Comparison of ENCODE assay signal across 8 cellular contexts in the genomic region with DNA sequence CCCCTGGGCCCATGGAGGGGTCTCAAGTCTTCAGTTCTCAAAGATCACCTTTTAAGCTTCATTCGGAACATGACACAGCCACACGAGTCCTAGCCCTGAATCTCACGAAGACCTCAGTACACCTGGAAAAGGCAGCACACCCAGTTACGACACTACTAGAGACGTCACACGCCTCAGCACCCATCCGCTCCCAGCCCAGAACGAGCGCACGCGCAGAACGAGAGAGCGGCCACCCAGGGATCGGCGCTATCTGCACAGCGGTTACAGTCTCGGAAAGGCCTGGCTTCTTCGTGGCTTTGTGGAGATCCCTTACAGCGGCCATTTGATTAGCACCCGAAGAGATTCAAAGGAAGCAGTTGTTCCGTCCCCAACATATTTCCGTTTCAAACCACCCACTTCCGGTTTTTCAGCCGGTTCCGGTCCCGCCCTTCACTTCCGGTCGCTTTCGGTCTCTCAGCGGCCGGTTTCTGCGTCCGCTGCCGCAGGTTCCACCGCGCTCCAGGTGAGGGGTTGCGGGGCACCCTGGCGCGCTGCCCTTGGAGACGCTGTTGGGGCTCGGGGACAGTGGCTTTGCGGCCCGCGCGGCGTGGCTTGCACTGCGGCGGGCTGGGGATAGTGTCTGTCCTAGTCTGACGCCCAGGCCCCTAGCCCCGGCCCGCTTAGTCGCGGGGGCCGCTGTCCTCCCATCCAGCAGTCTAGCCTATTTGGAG.
DNase-seq lines count a peak whose midpoint lies in the region; ATAC-seq and TF ChIP-seq lines count a peak whose summit lies in the region.

A gene with protein sequence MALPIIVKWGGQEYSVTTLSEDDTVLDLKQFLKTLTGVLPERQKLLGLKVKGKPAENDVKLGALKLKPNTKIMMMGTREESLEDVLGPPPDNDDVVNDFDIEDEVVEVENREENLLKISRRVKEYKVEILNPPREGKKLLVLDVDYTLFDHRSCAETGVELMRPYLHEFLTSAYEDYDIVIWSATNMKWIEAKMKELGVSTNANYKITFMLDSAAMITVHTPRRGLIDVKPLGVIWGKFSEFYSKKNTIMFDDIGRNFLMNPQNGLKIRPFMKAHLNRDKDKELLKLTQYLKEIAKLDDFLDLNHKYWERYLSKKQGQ (plus strand): TSS at position 432 of the 710 bp plus-strand sequence. CDS start 5,626 bp downstream, outside the sequence.

- DNase-seq in AG09309 (ENCODE audit: low read depth) (peak; percentile 20), NCI-H446 treated with DMSO at 0.1 percent for 48 hours (lab: John Stamatoyannopoulos, UW) (peak; percentile 56), islet precursor cell (peak; percentile 85)
- peak; percentile 58 to 67 for DNase-seq in central memory CD8-positive, alpha-beta T cell (ENCODE audit: low spot score in 2 of 2)
- peak; percentile 62 to 75 (median 73) for DNase-seq in stimulated activated CD4-positive, alpha-beta T cell treated with anti-CD3 and anti-CD28 coated beads, Interleukin-12 subunit alpha, Interleukin-12 subunit beta, amount 100 ng/mL, for 48 hours (ENCODE audit: low read depth in 2 of 3, low spot score in 1 of 3)

- peak within 1 kb of the TSS; percentile 90 for H3K4me3 Mint-ChIP-seq in central memory CD8-positive, alpha-beta T cell

- H3K9me3 Mint-ChIP-seq in central memory CD8-positive, alpha-beta T cell: no peaks in the 10 kb centered on the region

- ATAC-seq in GM19035 (IDR thresholded peaks at IDR 0.05; ENCODE audit: unreplicated experiment) (peak; percentile 91), HG03342 (IDR thresholded peaks at IDR 0.05; ENCODE audit: unreplicated experiment) (peak; percentile 92)
- peak; percentile 93 for ATAC-seq in activated CD4-positive, CD25-positive, alpha-beta regulatory T cell treated with anti-CD3 and anti-CD28 coated beads, Interleukin-2, amount 50 U/mL, for 24 hours
- peak; percentile 82 for ATAC-seq in central memory CD8-positive, alpha-beta T cell (replicated peaks; ENCODE audit: extremely low read depth, poor library complexity, severe bottlenecking)

- H3K4me1 Mint-ChIP-seq in central memory CD8-positive, alpha-beta T cell: peaks cover 44% of the 10 kb centered on the region

- H3K27me3 Mint-ChIP-seq in central memory CD8-positive, alpha-beta T cell: no peaks in the 10 kb centered on the region

- H3K27ac Mint-ChIP-seq in central memory CD8-positive, alpha-beta T cell (ENCODE audit: low read depth): peak within 1 kb of the TSS; percentile 96

- peaks cover 12% of the 10 kb centered on the region for H3K36me3 Mint-ChIP-seq in central memory CD8-positive, alpha-beta T cell (ENCODE audit: insufficient read depth)

- TF ChIP-seq CTCF in AG09309 (IDR thresholded peaks at IDR 0.05; ENCODE audit: control insufficient read depth, insufficient read depth, low read depth, low read length, missing control alignments): no peak

- peak within 1 kb of the TSS; percentile 94 for H3K4me3 ChIP-seq in AG09309 (ENCODE audit: control insufficient read depth, low read depth, low read length)

Comparison
In these comparisons a context has a peak if more than half of its experiments do, and no peak if none do; other contexts are left out.
1. Peak in every context shown above with its lines: DNase-seq, ATAC-seq and H3K4me3 ChIP-seq.
2. DNase-seq: peak in every context shown above with its lines; median percentile 85 in islet precursor cell; 73 in stimulated activated CD4-positive, alpha-beta T cell treated with anti-CD3 and anti-CD28 coated beads, Interleukin-12 subunit alpha, Interleukin-12 subunit beta, amount 100 ng/mL, for 48 hours; 62 in central memory CD8-positive, alpha-beta T cell; 56 in NCI-H446 treated with DMSO at 0.1 percent for 48 hours; 20 in AG09309.